In the genomic region with DNA sequence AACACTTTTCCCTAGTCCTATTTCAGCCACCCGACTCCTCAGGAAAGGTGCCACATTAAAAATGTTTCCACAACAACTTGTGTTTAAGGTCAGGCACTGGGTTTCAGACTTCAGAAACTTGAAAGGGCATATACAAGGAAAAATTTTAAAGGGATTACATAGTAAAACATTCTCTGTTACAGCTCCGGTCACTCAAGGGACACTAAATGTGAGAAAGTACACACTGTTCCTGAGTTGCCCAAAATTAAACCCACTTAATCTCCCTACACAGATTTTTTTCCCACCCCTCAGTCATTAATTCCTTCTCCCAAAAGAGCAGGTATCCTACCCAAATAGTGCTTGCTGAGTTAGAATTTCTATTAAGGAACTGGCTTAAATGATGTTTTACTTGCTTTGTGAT, we compare ENCODE assay signal across 14 cellular contexts.
"Had no signal": no experiment of that assay in that cellular context is flagged by ENCODE, and none has a peak within 500 bp of the region (broad histone marks: within the 10 kb centered on the region; RNA-seq: fewer than 3 reads in every experiment).

No MANE protein-coding gene starts in this region.

- H3K4me3 Mint-ChIP-seq: activated CD8-positive, alpha-beta memory T cell treated with anti-CD3 and anti-CD28 coated beads, Interleukin-2, amount 10 ng/mL, durations not matched to agents 7 days and 5 days; activated naive CD4-positive, alpha-beta T cell treated with anti-CD3 and anti-CD28 coated beads, Interleukin-2, amount 10 ng/mL, durations not matched to agents 7 days and 5 days; activated T-helper 1 cell treated with anti-CD3 and anti-CD28 coated beads, Interleukin-12 subunit alpha, Interleukin-12 subunit beta, Interleukin-2, Interleukin-4 antibody, amounts not matched to agents 30 ng/mL and 10 ng/mL and 1 ng/mL, durations not matched to agents 14 hours and 24 hours and 36 hours had no signal

- H3K9me3 ChIP-seq: esophagus squamous epithelium had no signal

- ATAC-seq: foreskin keratinocyte, left lobe of liver had no signal

- H3K4me2 ChIP-seq: smooth muscle cell had no signal

- H3K27ac ChIP-seq: foreskin keratinocyte, upper lobe of left lung had no signal

- H3K27me3 ChIP-seq: esophagus squamous epithelium, foreskin keratinocyte, upper lobe of left lung had no signal

- DNase-seq: activated CD8-positive, alpha-beta memory T cell treated with anti-CD3 and anti-CD28 coated beads, Interleukin-2, amount 10 ng/mL, durations not matched to agents 7 days and 5 days; activated naive CD4-positive, alpha-beta T cell treated with anti-CD3 and anti-CD28 coated beads, Interleukin-2, amount 10 ng/mL, durations not matched to agents 7 days and 5 days; anterior cingulate cortex; esophagus squamous epithelium; foreskin keratinocyte; head of caudate nucleus; islet precursor cell; retina; substantia nigra; SW 1271 had no signal

- H3K27me3 Mint-ChIP-seq: activated CD8-positive, alpha-beta memory T cell treated with anti-CD3 and anti-CD28 coated beads, Interleukin-2, amount 10 ng/mL, durations not matched to agents 7 days and 5 days; activated naive CD4-positive, alpha-beta T cell treated with anti-CD3 and anti-CD28 coated beads, Interleukin-2, amount 10 ng/mL, durations not matched to agents 7 days and 5 days had no signal

- H3K36me3 ChIP-seq: upper lobe of left lung had no signal

- H3K27ac Mint-ChIP-seq: activated CD8-positive, alpha-beta memory T cell treated with anti-CD3 and anti-CD28 coated beads, Interleukin-2, amount 10 ng/mL, durations not matched to agents 7 days and 5 days had no signal

- H3K4me3 ChIP-seq: esophagus squamous epithelium, smooth muscle cell, upper lobe of left lung had no signal

- H3K4me1 ChIP-seq: foreskin keratinocyte, upper lobe of left lung had no signal
